Comparison of ENCODE assay signal across 22 cellular contexts in the genomic region with DNA sequence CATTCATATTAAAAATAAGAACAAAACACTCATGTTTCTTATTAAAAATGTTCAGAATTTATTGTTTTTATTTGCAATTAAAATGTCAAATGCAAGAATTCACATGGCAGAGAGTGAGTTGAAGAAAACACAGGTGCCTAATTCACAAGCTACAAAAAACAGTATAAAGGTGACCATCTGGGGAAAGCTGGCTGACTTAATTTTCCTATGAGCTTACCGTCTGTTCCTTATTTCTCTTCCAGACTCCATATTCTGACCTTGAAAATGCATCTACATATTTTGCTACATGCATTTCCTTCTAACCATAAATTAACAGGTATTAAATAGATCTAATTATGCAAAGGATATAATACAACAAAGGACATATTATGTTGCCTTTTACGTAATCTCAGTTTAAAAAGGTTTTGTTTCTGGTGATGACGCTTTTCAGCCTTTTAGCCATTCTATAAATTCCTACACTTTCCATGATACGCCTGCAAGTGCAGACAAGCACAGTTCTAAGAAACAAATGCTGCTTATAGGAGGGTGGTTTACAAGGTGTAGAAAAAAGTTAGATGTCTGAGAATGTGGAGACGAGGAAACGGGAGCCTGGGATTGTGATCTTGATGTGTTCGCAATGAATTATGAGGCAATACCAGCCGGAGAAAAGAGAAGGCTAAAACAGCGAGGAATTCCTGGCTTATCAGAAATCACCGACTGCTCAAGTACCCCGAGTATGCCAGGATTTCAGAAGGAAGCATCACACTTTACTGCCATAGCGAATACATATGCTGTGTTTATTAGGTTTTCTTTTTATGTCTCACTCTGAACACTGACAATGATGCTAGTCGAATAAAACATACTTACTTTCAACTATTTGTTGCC. TPM values are rescaled to one million over a fixed set of nuclear protein-coding genes. Genes with fewer than 3 reads are reported as not detected.
DNase-seq lines count a peak whose midpoint lies in the region; ATAC-seq and TF ChIP-seq lines count a peak whose summit lies in the region.
"Had no signal": no experiment of that assay in that cellular context is flagged by ENCODE, and none has a peak within 500 bp of the region (broad histone marks: within the 10 kb centered on the region; RNA-seq: fewer than 3 reads in every experiment).

No MANE protein-coding gene starts in this region.

- peak overlapping the region; percentile 25 for H3K4me3 ChIP-seq in osteoblast (ENCODE audit: insufficient read depth, low read length)
- H3K4me3 ChIP-seq in body of pancreas, result no peak overlapping the region
- no peak overlapping the region for H3K4me3 ChIP-seq in Peyer's patch
- H3K4me3 ChIP-seq: BLaER1, spleen had no signal

- DNase-seq in EL, result peak; percentile 16
- DNase-seq in NCI-H2171 treated with DMSO at 0.1 percent for 48 hours (lab: John Stamatoyannopoulos, UW), result peak; percentile 89
- DNase-seq in epithelial cell of prostate (ENCODE audit: low read depth, low spot score), result peak; percentile 2
- no peak for DNase-seq in osteoblast (ENCODE audit: insufficient read length, low spot score, missing footprints)
- no peak for DNase-seq in body of pancreas
- no peak for DNase-seq in Peyer's patch
- DNase-seq in 8988T, result no peak
- DNase-seq in NCI-H187 (lab: John Stamatoyannopoulos, UW), result no peak
- DNase-seq: activated CD4-positive, alpha-beta T cell treated with anti-CD3 and anti-CD28 coated beads for 4 hours; activated effector memory CD4-positive, alpha-beta T cell treated with Interleukin-2 at 50 U/mL for 16 hours; GF-D8; HCEC 1CT; head of caudate nucleus; KBM-7; natural killer cell; NCI-H1417; NCI-H2081; NCI-H82; spleen; stimulated activated CD4-positive, alpha-beta T cell treated with anti-CD3 and anti-CD28 coated beads, Interleukin-2, amount 100 ng/mL, for 48 hours had no signal

- ATAC-seq in body of pancreas, result no peak
- ATAC-seq: natural killer cell had no signal

- peaks cover 3% of the 10 kb centered on the region for H4K20me1 ChIP-seq in osteoblast (ENCODE audit: insufficient read depth, low read length)
- H4K20me1 ChIP-seq: BLaER1 had no signal

- H3K4me1 ChIP-seq in osteoblast (ENCODE audit: insufficient read depth, low read length) (no peaks in the 10 kb centered on the region), body of pancreas (no peaks in the 10 kb centered on the region), Peyer's patch (no peaks in the 10 kb centered on the region)
- H3K4me1 ChIP-seq: BLaER1, spleen had no signal

- H3K27ac ChIP-seq in epithelial cell of prostate (no peak overlapping the region), osteoblast (ENCODE audit: low read depth, low read length) (no peak overlapping the region), body of pancreas (no peak overlapping the region), Peyer's patch (no peak overlapping the region)
- H3K27ac ChIP-seq: BLaER1, RWPE1, spleen had no signal

- TF ChIP-seq POLR2A in body of pancreas (IDR thresholded peaks at IDR 0.05) (no peak), Peyer's patch (IDR thresholded peaks at IDR 0.05) (no peak)

- H3K79me2 ChIP-seq in osteoblast (ENCODE audit: insufficient read depth, low read length), result peaks cover 11% of the 10 kb centered on the region

- H3K9me3 ChIP-seq in osteoblast (ENCODE audit: low read depth, low read length) (no peaks in the 10 kb centered on the region), body of pancreas (no peaks in the 10 kb centered on the region), Peyer's patch (no peaks in the 10 kb centered on the region)
- H3K9me3 ChIP-seq: BLaER1, spleen had no signal

- intact Hi-C loops in body of pancreas (cut with DNase I), result no loop called here

- TF ChIP-seq CTCF in osteoblast (IDR thresholded peaks at IDR 0.05; ENCODE audit: extremely low read depth, low read depth, low read length), result no peak
- TF ChIP-seq CTCF in body of pancreas (IDR thresholded peaks at IDR 0.05), result no peak
- no peak for TF ChIP-seq CTCF in Peyer's patch (IDR thresholded peaks at IDR 0.05)

- H3K36me3 ChIP-seq in osteoblast (ENCODE audit: insufficient read depth, low read length) (no peaks in the 10 kb centered on the region), body of pancreas (replicated peaks in 1 of 2; ENCODE audit: insufficient read depth in 1 of 2, low read depth in 2 of 2) (no peaks in the 10 kb centered on the region), Peyer's patch (no peaks in the 10 kb centered on the region)
- H3K36me3 ChIP-seq: BLaER1, spleen had no signal

- H3K4me2 ChIP-seq in osteoblast (ENCODE audit: insufficient read depth, low read length), result peak overlapping the region; percentile 42
- H3K4me2 ChIP-seq: BLaER1 had no signal

- WGBS in body of pancreas, 2 donors, result 67 to 69% methylated on average over 13 of the region's 13 CpGs

- H2AFZ ChIP-seq in osteoblast (ENCODE audit: low read length), result peak overlapping the region; percentile 25

- H3K27me3 ChIP-seq in osteoblast (ENCODE audit: insufficient read depth, low read length) (no peaks in the 10 kb centered on the region), body of pancreas (no peaks in the 10 kb centered on the region), Peyer's patch (no peaks in the 10 kb centered on the region)
- H3K27me3 ChIP-seq: BLaER1, spleen had no signal

RNA-seq across cellular contexts. Expression of a gene that starts 24.6 kb away (rescaled TPM):
- total RNA-seq in osteoblast (6.5 and 11.5 TPM in 2 replicates), body of pancreas (1 to 10 TPM in 1 of 2 donors, under 1 TPM in 1; 0.66 to 1.0 TPM), Peyer's patch (10 to 100 TPM in 3 of 4 donors, 1 to 10 TPM in 1; 5.0 to 28.2 (median 20.7) TPM)

Comparison
In these comparisons a context has a peak if more than half of its experiments do, and no peak if none do; other contexts are left out.
1. DNase-seq: peak in EL (single experiment), NCI-H2171 treated with DMSO at 0.1 percent for 48 hours (single experiment) and epithelial cell of prostate (single experiment); none in osteoblast (single experiment), body of pancreas (0 of 4), Peyer's patch (0 of 3), 8988T (single experiment) and NCI-H187 (0 of 2).